ENCODE assay signal across 27 cellular contexts in genomic region chr4:158319880-158320279, GRCh38.
"Had no signal": no experiment of that assay in that cellular context is flagged by ENCODE, and none has a peak within 500 bp of the region (broad histone marks: within the 10 kb centered on the region; RNA-seq: fewer than 3 reads in every experiment).

No MANE protein-coding gene starts in this region.

- H3K9me3 Mint-ChIP-seq: stimulated activated naive CD8-positive, alpha-beta T cell treated with anti-CD3 and anti-CD28 coated beads, Interleukin-15, amount 100 ng/mL, for 72 hours; stimulated activated naive CD8-positive, alpha-beta T cell treated with anti-CD3 and anti-CD28 coated beads, Interleukin-15, Interleukin-2, amounts not matched to agents 100 ng/mL and 50 ng/mL, for 24 hours; type B pancreatic cell had no signal

- H3K4me1 Mint-ChIP-seq: stimulated activated memory B cell treated with anti-CD40 and anti-IgM and Interleukin-4, amounts not matched to agents 10 μg/mL and 1 μg/mL and 100 μg/mL, for 72 hours; stimulated activated naive CD8-positive, alpha-beta T cell treated with anti-CD3 and anti-CD28 coated beads, Interleukin-15, amount 100 ng/mL, for 72 hours had no signal

- H3K4me1 ChIP-seq: stomach, suprapubic skin, thyroid gland, tibial nerve, transverse colon, upper lobe of left lung, upper lobe of right lung, uterus, vagina had no signal

- DNase-seq: stimulated activated CD4-positive, alpha-beta T cell treated with anti-CD3 and anti-CD28 coated beads, Interleukin-1b, Interleukin-23, amount 100 ng/mL, for 48 hours; stimulated activated CD4-positive, alpha-beta T cell treated with anti-CD3 and anti-CD28 coated beads, Interleukin-2, amount 100 ng/mL, for 24 hours; stimulated activated CD4-positive, alpha-beta T cell treated with anti-CD3 and anti-CD28 coated beads, Interleukin-2, amount 100 ng/mL, for 48 hours; stimulated activated CD4-positive, alpha-beta T cell treated with anti-CD3 and anti-CD28 coated beads, Interleukin-4, amount 100 ng/mL, for 1 hour; stimulated activated CD4-positive, alpha-beta T cell treated with anti-CD3 and anti-CD28 coated beads, Interleukin-4, amount 100 ng/mL, for 24 hours; stimulated activated CD4-positive, alpha-beta T cell treated with anti-CD3 and anti-CD28 coated beads, Interleukin-4, amount 100 ng/mL, for 4 hours; stimulated activated CD8-positive, alpha-beta memory T cell treated with anti-CD3 and anti-CD28 coated beads, Interleukin-4, amount 100 ng/mL, for 48 hours; stimulated activated naive B cell treated with anti-CD40 and anti-IgM and Interleukin-4, amounts not matched to agents 10 μg/mL and 1 μg/mL and 100 μg/mL, for 72 hours; stimulated activated naive CD4-positive, alpha-beta T cell; stimulated activated naive CD4-positive, alpha-beta T cell treated with Interleukin-2 at 50 U/mL for 16 hours; stimulated activated naive CD8-positive, alpha-beta T cell treated with anti-CD3 and anti-CD28 coated beads, Interleukin-15, amount 100 ng/mL, for 72 hours; stimulated activated naive CD8-positive, alpha-beta T cell treated with anti-CD3 and anti-CD28 coated beads, Interleukin-15, Interleukin-2, amounts not matched to agents 100 U/mL and 50 U/mL, for 24 hours; stomach; substantia nigra; thyroid gland; tibial artery; transverse colon; upper lobe of right lung; uterus had no signal

- H3K27me3 Mint-ChIP-seq: stimulated activated memory B cell treated with anti-CD40 and anti-IgM and Interleukin-4, amounts not matched to agents 10 μg/mL and 1 μg/mL and 100 μg/mL, for 72 hours; stimulated activated naive CD8-positive, alpha-beta T cell treated with anti-CD3 and anti-CD28 coated beads, Interleukin-15, amount 100 ng/mL, for 72 hours; type B pancreatic cell had no signal

- ATAC-seq: stimulated activated memory B cell treated with anti-CD40 and anti-IgM and Interleukin-4, amounts not matched to agents 10 μg/mL and 1 μg/mL and 100 μg/mL, for 72 hours; stimulated activated naive B cell treated with anti-CD40 and anti-IgM and Interleukin-4, amounts not matched to agents 10 μg/mL and 1 μg/mL and 100 μg/mL, for 72 hours; stimulated activated naive CD8-positive, alpha-beta T cell treated with anti-CD3 and anti-CD28 coated beads, Interleukin-15, amount 100 ng/mL, for 72 hours; stimulated activated naive CD8-positive, alpha-beta T cell treated with anti-CD3 and anti-CD28 coated beads, Interleukin-15, Interleukin-2, amounts not matched to agents 100 U/mL and 50 U/mL, for 24 hours; upper lobe of right lung had no signal

- H3K27ac ChIP-seq: stomach, suprapubic skin, thoracic aorta, thyroid gland, tibial artery, tibial nerve, transverse colon, upper lobe of left lung, upper lobe of right lung, uterus, vagina had no signal

- H3K4me3 ChIP-seq: stomach, suprapubic skin, thoracic aorta, thyroid gland, tibial artery, tibial nerve, transverse colon, upper lobe of left lung, upper lobe of right lung, uterus, vagina had no signal

- H3K9me3 ChIP-seq: stomach, suprapubic skin, thoracic aorta, thyroid gland, tibial artery, tibial nerve, transverse colon, upper lobe of left lung, upper lobe of right lung, uterus, vagina had no signal

- H3K27ac Mint-ChIP-seq: stimulated activated memory B cell treated with anti-CD40 and anti-IgM and Interleukin-4, amounts not matched to agents 10 μg/mL and 1 μg/mL and 100 μg/mL, for 72 hours; stimulated activated naive B cell treated with anti-CD40 and anti-IgM and Interleukin-4, amounts not matched to agents 10 μg/mL and 1 μg/mL and 100 μg/mL, for 72 hours; stimulated activated naive CD8-positive, alpha-beta T cell treated with anti-CD3 and anti-CD28 coated beads, Interleukin-15, amount 100 ng/mL, for 72 hours; stimulated activated naive CD8-positive, alpha-beta T cell treated with anti-CD3 and anti-CD28 coated beads, Interleukin-15, Interleukin-2, amounts not matched to agents 100 ng/mL and 50 ng/mL, for 24 hours; type B pancreatic cell had no signal

- H3K36me3 ChIP-seq: stomach, suprapubic skin, thoracic aorta, thyroid gland, tibial artery, tibial nerve, transverse colon, upper lobe of left lung, upper lobe of right lung, uterus, vagina had no signal

- H3K4me3 Mint-ChIP-seq: stimulated activated memory B cell treated with anti-CD40 and anti-IgM and Interleukin-4, amounts not matched to agents 10 μg/mL and 1 μg/mL and 100 μg/mL, for 72 hours; stimulated activated naive B cell treated with anti-CD40 and anti-IgM and Interleukin-4, amounts not matched to agents 10 μg/mL and 1 μg/mL and 100 μg/mL, for 72 hours; stimulated activated naive CD8-positive, alpha-beta T cell treated with anti-CD3 and anti-CD28 coated beads, Interleukin-15, amount 100 ng/mL, for 72 hours; stimulated activated naive CD8-positive, alpha-beta T cell treated with anti-CD3 and anti-CD28 coated beads, Interleukin-15, Interleukin-2, amounts not matched to agents 100 ng/mL and 50 ng/mL, for 24 hours; type B pancreatic cell had no signal

- H3K27me3 ChIP-seq: stomach, suprapubic skin, thyroid gland, tibial artery, tibial nerve, transverse colon, upper lobe of left lung, upper lobe of right lung, uterus, vagina had no signal

- H3K36me3 Mint-ChIP-seq: stimulated activated memory B cell treated with anti-CD40 and anti-IgM and Interleukin-4, amounts not matched to agents 10 μg/mL and 1 μg/mL and 100 μg/mL, for 72 hours; stimulated activated naive B cell treated with anti-CD40 and anti-IgM and Interleukin-4, amounts not matched to agents 10 μg/mL and 1 μg/mL and 100 μg/mL, for 72 hours; type B pancreatic cell had no signal
